ENCODE assay signal across 19 cellular contexts in the genomic region with DNA sequence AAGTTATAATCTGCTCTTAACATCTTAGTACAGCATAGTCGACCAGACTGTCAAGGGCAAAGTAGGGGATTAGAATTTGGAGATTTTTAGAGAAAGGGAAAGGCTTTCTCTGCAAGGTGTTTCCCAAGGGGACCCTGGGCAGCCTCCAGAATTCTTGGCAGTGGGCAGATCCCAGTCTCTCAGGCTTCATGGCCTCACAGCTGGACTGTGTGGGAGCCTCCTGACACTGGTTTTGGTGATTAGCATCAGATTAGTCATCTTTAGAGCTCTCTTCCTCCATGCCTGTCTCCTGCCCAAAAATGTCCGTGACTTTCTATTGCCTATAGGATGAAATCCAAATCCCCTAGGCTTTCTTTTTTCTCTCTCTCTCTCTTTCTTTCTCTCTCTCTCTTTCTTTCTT.
DNase-seq lines count a peak whose midpoint lies in the region; ATAC-seq and TF ChIP-seq lines count a peak whose summit lies in the region.
"Had no signal": no experiment of that assay in that cellular context is flagged by ENCODE, and none has a peak within 500 bp of the region (broad histone marks: within the 10 kb centered on the region; RNA-seq: fewer than 3 reads in every experiment).

No MANE protein-coding gene starts in this region.

- H3K4me2 ChIP-seq in BLaER1 (peak overlapping the region; percentile 85), OCI-LY3 (ENCODE audit: low read length) (peak overlapping the region; percentile 58)
- H3K4me2 ChIP-seq: KMS-11 had no signal

- no peak overlapping the region for H3K27ac Mint-ChIP-seq in CD4-positive, alpha-beta T cell
- H3K27ac Mint-ChIP-seq in T-cell: no peak overlapping the region
- H3K27ac Mint-ChIP-seq: activated CD4-positive, alpha-beta T cell treated with anti-CD3 and anti-CD28 coated beads for 36 hours; T-helper 17 cell had no signal

- H3K36me3 ChIP-seq in BLaER1 (no peaks in the 10 kb centered on the region), OCI-LY3 (replicated peaks; ENCODE audit: low read depth, low read length) (no peaks in the 10 kb centered on the region)

- peaks cover 16% of the 10 kb centered on the region for H3K27me3 Mint-ChIP-seq in CD4-positive, alpha-beta T cell
- H3K27me3 Mint-ChIP-seq in T-cell: peaks cover 8 to 9% of the 10 kb centered on the region in 2 donors

- peak overlapping the region; percentile 80 for H3K27ac ChIP-seq in BLaER1
- peak overlapping the region; percentile 50 for H3K27ac ChIP-seq in OCI-LY3 (ENCODE audit: low read length)
- H3K27ac ChIP-seq in CD4-positive, alpha-beta T cell (ENCODE audit: low read depth, low read length): no peak overlapping the region
- H3K27ac ChIP-seq: KMS-11 had no signal

- H3K4me1 ChIP-seq in BLaER1: peaks cover 75% of the 10 kb centered on the region
- H3K4me1 ChIP-seq in OCI-LY3 (ENCODE audit: low read length): peaks cover 42% of the 10 kb centered on the region

- H3K79me2 ChIP-seq in OCI-LY3 (ENCODE audit: low read length): no peaks in the 10 kb centered on the region

- H2AFZ ChIP-seq in OCI-LY3 (ENCODE audit: low read depth, low read length): no peak overlapping the region

- intact Hi-C loops in CD4-positive, alpha-beta T cell (cut with DNase I, micrococcal nuclease): no loop called here

- H3K9me3 Mint-ChIP-seq in CD4-positive, alpha-beta T cell: no peaks in the 10 kb centered on the region
- H3K9me3 Mint-ChIP-seq in T-cell: no peaks in the 10 kb centered on the region

- H3K4me3 Mint-ChIP-seq in CD4-positive, alpha-beta T cell: no peak overlapping the region
- no peak overlapping the region for H3K4me3 Mint-ChIP-seq in T-cell
- H3K4me3 Mint-ChIP-seq: activated CD4-positive, alpha-beta T cell treated with anti-CD3 and anti-CD28 coated beads for 36 hours; T-helper 17 cell had no signal

- POLR2A ChIA-PET in CD4-positive, alpha-beta T cell (lab: Charles Lee): no interaction called here
- POLR2A ChIA-PET in T-cell (lab: Charles Lee): no interaction called here

- H4K20me1 ChIP-seq in BLaER1 (no peaks in the 10 kb centered on the region), OCI-LY3 (ENCODE audit: insufficient read depth, low read length) (no peaks in the 10 kb centered on the region)

- H3K27me3 ChIP-seq in BLaER1: no peaks in the 10 kb centered on the region
- no peaks in the 10 kb centered on the region for H3K27me3 ChIP-seq in OCI-LY3 (ENCODE audit: low read depth, low read length)
- peaks cover 13% of the 10 kb centered on the region for H3K27me3 ChIP-seq in CD4-positive, alpha-beta T cell (ENCODE audit: control insufficient read depth, insufficient read depth, low read length)

- H3K9me3 ChIP-seq in BLaER1 (no peaks in the 10 kb centered on the region), OCI-LY3 (ENCODE audit: insufficient read depth, low read length) (no peaks in the 10 kb centered on the region)
- H3K9me3 ChIP-seq in CD4-positive, alpha-beta T cell (ENCODE audit: control insufficient read depth, low read length): no peaks in the 10 kb centered on the region

- peak overlapping the region; percentile 63; the same call in 1 of the 2 replicates for H3K9ac ChIP-seq in BLaER1
- no peak overlapping the region for H3K9ac ChIP-seq in OCI-LY3 (ENCODE audit: low read length)
- H3K9ac ChIP-seq: KMS-11 had no signal

- H3K36me3 Mint-ChIP-seq in CD4-positive, alpha-beta T cell (ENCODE audit: low read depth): no peaks in the 10 kb centered on the region
- H3K36me3 Mint-ChIP-seq in T-cell: no peaks in the 10 kb centered on the region

- TF ChIP-seq CTCF in OCI-LY3 (IDR thresholded peaks at IDR 0.05; ENCODE audit: low read depth, low read length): no peak
- no peak for TF ChIP-seq CTCF in CD4-positive, alpha-beta T cell (IDR thresholded peaks at IDR 0.05)

- H3K4me1 Mint-ChIP-seq in CD4-positive, alpha-beta T cell (ENCODE audit: low read depth): no peaks in the 10 kb centered on the region
- H3K4me1 Mint-ChIP-seq in T-cell: no peaks in the 10 kb centered on the region
- H3K4me1 Mint-ChIP-seq: activated CD4-positive, alpha-beta T cell treated with anti-CD3 and anti-CD28 coated beads for 36 hours; T-helper 17 cell had no signal

- DNase-seq in CD4-positive, alpha-beta T cell: no peak
- no peak for DNase-seq in T-cell
- DNase-seq in activated CD4-positive, alpha-beta T cell treated with anti-CD3 and anti-CD28 coated beads for 1 hour: no peak
- no peak for DNase-seq in NCI-H1048 (lab: John Stamatoyannopoulos, UW)
- DNase-seq: ACHN; activated CD4-positive, alpha-beta T cell treated with anti-CD3 and anti-CD28 coated beads for 36 hours; head of caudate nucleus; kidney glomerular epithelial cell; NCI-H187; NCI-H748 treated with DMSO at 0.1 percent for 48 hours; RPMI8226; substantia nigra; T-helper 17 cell had no signal

- CTCF ChIA-PET in CD4-positive, alpha-beta T cell (lab: Charles Lee): no interaction called here
- CTCF ChIA-PET in T-cell (lab: Charles Lee): no interaction called here

- ATAC-seq in GM19455 (IDR thresholded peaks at IDR 0.05; ENCODE audit: unreplicated experiment) (peak; percentile 11), HG02798 (IDR thresholded peaks at IDR 0.05; ENCODE audit: poor library complexity, unreplicated experiment) (peak; percentile 5), T-cell (replicated peaks in 1 of 4) (no peak)
- no peak for ATAC-seq in CD4-positive, alpha-beta T cell (ENCODE audit: poor library complexity)
- ATAC-seq: activated CD4-positive, alpha-beta T cell treated with anti-CD3 and anti-CD28 coated beads for 36 hours; HCT116; T-helper 17 cell had no signal

- no peak overlapping the region for H3K4me3 ChIP-seq in BLaER1
- H3K4me3 ChIP-seq in OCI-LY3 (ENCODE audit: low read length): peak overlapping the region; percentile 30; the same call in 1 of the 2 replicates

Comparison
In these comparisons a context has a peak if more than half of its experiments do, and no peak if none do; other contexts are left out.
1. ATAC-seq: peak in GM19455 (single experiment) and HG02798 (single experiment); none in CD4-positive, alpha-beta T cell (single experiment) and T-cell (0 of 4).